11 cellular contexts compared by ENCODE assay signal in genomic region chr12:121872546-121873223, GRCh38. TPM values are rescaled to one million over a fixed set of nuclear protein-coding genes. Genes with fewer than 3 reads are reported as not detected.
DNase-seq lines count a peak whose midpoint lies in the region; ATAC-seq and TF ChIP-seq lines count a peak whose summit lies in the region.
"Had no signal": no experiment of that assay in that cellular context is flagged by ENCODE, and none has a peak within 500 bp of the region (broad histone marks: within the 10 kb centered on the region; RNA-seq: fewer than 3 reads in every experiment).

No MANE protein-coding gene starts in this region.

- dilution Hi-C loops in mammary epithelial cell (cut with HindIII; ENCODE audit: low sequenced_read_pairs) = no loop called here

- no peak overlapping the region for H3K9ac ChIP-seq in mammary epithelial cell (ENCODE audit: insufficient read depth, low read length)

- H3K27me3 ChIP-seq in BJ (ENCODE audit: control insufficient read depth, insufficient read depth, low read length) (no peaks in the 10 kb centered on the region), mammary epithelial cell (ENCODE audit: insufficient read depth, low read length) (no peaks in the 10 kb centered on the region), tibial nerve (no peaks in the 10 kb centered on the region)

- H3K36me3 ChIP-seq in BJ (ENCODE audit: control insufficient read depth, insufficient read depth, low read length) (no peaks in the 10 kb centered on the region), mammary epithelial cell (ENCODE audit: insufficient read depth, low read length) (no peaks in the 10 kb centered on the region), mesodermal cell (ENCODE audit: control insufficient read depth, insufficient read depth, low read length) (no peaks in the 10 kb centered on the region), tibial nerve (no peaks in the 10 kb centered on the region)

- intact Hi-C loops in mammary epithelial cell (cut with micrococcal nuclease) = loop anchor here (2.0 kb wide), 1 partner anchor 14 kb away; the partner anchor contains the start of gene HPD

- POLR2A ChIA-PET in BJ (lab: Charles Lee) = interaction anchor here (1.1 kb wide), 1 partner anchor 16 kb away, joined by 3 read pairs; the partner anchor contains the start of gene PSMD9

- no peaks in the 10 kb centered on the region for H3K9me3 ChIP-seq in mammary epithelial cell (replicated peaks; ENCODE audit: insufficient read depth, low read length)
- no peaks in the 10 kb centered on the region for H3K9me3 ChIP-seq in mesodermal cell (ENCODE audit: control insufficient read depth, low read length)
- no peaks in the 10 kb centered on the region for H3K9me3 ChIP-seq in tibial nerve

- DNase-seq in BJ (ENCODE audit: low read depth) = peak; percentile 77
- peak; percentile 91 for DNase-seq in mammary epithelial cell
- DNase-seq in tibial nerve (ENCODE audit: low spot score in 2 of 2) = no peak
- no peak for DNase-seq in OCI-M1 (lab: John Stamatoyannopoulos, UW)
- DNase-seq: activated gamma-delta T cell treated with Interleukin-2 at 50 U/mL for 16 hours, Karpas-422 had no signal

- H2AFZ ChIP-seq in mammary epithelial cell (ENCODE audit: low read depth, low read length) = peak overlapping the region; percentile 58

- H3K79me2 ChIP-seq in mammary epithelial cell (ENCODE audit: insufficient read depth, low read length) = no peaks in the 10 kb centered on the region

- TF ChIP-seq EP300 in Ishikawa (IDR thresholded peaks at IDR 0.05; ENCODE audit: borderline replicate concordance) (no peak), tibial nerve (IDR thresholded peaks at IDR 0.05) (no peak)

- H3K4me3 ChIP-seq in BJ (ENCODE audit: low read depth, low read length) (no peak overlapping the region), mammary epithelial cell (replicated peaks in 1 of 3; ENCODE audit: insufficient read depth in 1 of 3, low read depth in 2 of 3, low read length in 3 of 3) (no peak overlapping the region), mesodermal cell (ENCODE audit: extremely low read depth, insufficient read depth, low read length, poor library complexity, severe bottlenecking) (no peak overlapping the region), tibial nerve (no peak overlapping the region)
- H3K4me3 ChIP-seq: skin epidermis had no signal

- H3K4me1 ChIP-seq in mammary epithelial cell (ENCODE audit: insufficient read depth, low read length) = peaks cover 5% of the 10 kb centered on the region
- peaks cover 10% of the 10 kb centered on the region for H3K4me1 ChIP-seq in mesodermal cell (ENCODE audit: control insufficient read depth, insufficient read depth, low read length, poor library complexity, severe bottlenecking)
- H3K4me1 ChIP-seq in tibial nerve = no peaks in the 10 kb centered on the region

- no peak for TF ChIP-seq RAD21 in Ishikawa (IDR thresholded peaks at IDR 0.05; ENCODE audit: low read depth)

- no peak for ATAC-seq in HG03039 (IDR thresholded peaks at IDR 0.05; ENCODE audit: unreplicated experiment)
- no peak for ATAC-seq in HG03342 (IDR thresholded peaks at IDR 0.05; ENCODE audit: unreplicated experiment)

- no peak overlapping the region for H3K27ac ChIP-seq in mammary epithelial cell (ENCODE audit: insufficient read depth, low read depth, low read length)
- peak overlapping the region; percentile 89 for H3K27ac ChIP-seq in mesodermal cell (ENCODE audit: low read depth, low read length, severe bottlenecking)
- H3K27ac ChIP-seq in tibial nerve = no peak overlapping the region

- no peak for TF ChIP-seq POLR2A in tibial nerve (IDR thresholded peaks at IDR 0.05)

- 80% methylated on average over 3 of the region's 5 CpGs for WGBS in mammary epithelial cell (ENCODE audit: low coverage, missing lambda C conversion rate)
- 76 to 82% methylated on average over 1 to 4 of the region's 5 CpGs for WGBS in mesodermal cell (ENCODE audit: insufficient coverage in 2 of 2), 2 experiments
- WGBS in tibial nerve, 2 donors = 33 to 41% methylated on average over 5 of the region's 5 CpGs

- CTCF ChIA-PET in BJ (lab: Yijun Ruan, JAX) = interaction anchor here (1.1 to 2.1 kb wide), 3 partner anchors 16 to 78 kb away, joined by 3 to 11 read pairs (median 7); partner anchors contain the start of genes PSMD9 and RHOF
- CTCF ChIA-PET in mammary epithelial cell (lab: Charles Lee; ENCODE audit: low non-redundant PET) = interaction anchor here (0.6 kb wide), 1 partner anchor 109 kb away, joined by 6 read pairs; no protein-coding TSS in a partner anchor

- TF ChIP-seq CTCF in BJ (IDR thresholded peaks at IDR 0.05; ENCODE audit: insufficient read depth, low read depth, low read length) = no peak
- no peak for TF ChIP-seq CTCF in mammary epithelial cell (conservative IDR thresholded peaks at IDR 0.05 in 1 of 2, IDR thresholded peaks at IDR 0.05 in 1 of 2; ENCODE audit: extremely low read depth in 1 of 2, insufficient read depth in 1 of 2, low read depth in 1 of 2, low read length in 2 of 2)
- no peak for TF ChIP-seq CTCF in tibial nerve (IDR thresholded peaks at IDR 0.05)

- BruUV-seq in mammary epithelial cell (replicated peaks; lab: Mats Ljungman, UMichigan) = no TSS peak

- in situ Hi-C loops in mammary epithelial cell (cut with MboI; ENCODE audit: low sequenced_read_pairs in 2 of 2) = no loop called here

- H4K20me1 ChIP-seq in mammary epithelial cell (ENCODE audit: insufficient read depth, low read length) = no peaks in the 10 kb centered on the region

- H3K4me2 ChIP-seq in mammary epithelial cell (ENCODE audit: insufficient read depth, low read depth, low read length) = no peak overlapping the region

TF ChIP-seq in Ishikawa, 13 proteins besides CTCF, POLR2A, EP300 and RAD21:
- no peak for TF ChIP-seq MAX (IDR thresholded peaks at IDR 0.05)
- TF ChIP-seq USF1 (IDR thresholded peaks at IDR 0.05) = 0 out of 2 replicates have a peak, but pooled peaks have one; percentile 7
- 0 out of 2 replicates have a peak, but pooled peaks have one; percentile 21 for TF ChIP-seq NFIC (IDR thresholded peaks at IDR 0.05)

RNA-seq across cellular contexts. Expression of gene HPD, which starts 14.0 kb away (rescaled TPM):
- polyA plus RNA-seq in BJ (2011; rRNA removed) (0.05 TPM in 1 of 2 replicates, not detected in the other), mammary epithelial cell (0.03 TPM)
- polyA minus RNA-seq in BJ (2011; rRNA and poly(A)+ RNA removed) = not detected in 2 replicates
- total RNA-seq in mammary epithelial cell (under 1 TPM in 1 of 2 donors, not detected in 1; 0.17 TPM), tibial nerve (1 to 10 TPM in 1 of 4 donors, under 1 TPM in 1, not detected in 2; 0.63 to 1.1 TPM)
- polyA minus RNA-seq in mammary epithelial cell = not detected
- polyA plus RNA-seq in mesodermal cell (2013, experiment 1 of 2) = 1.0 TPM
- polyA plus RNA-seq in mesodermal cell (2013, experiment 2 of 2) = 0.30 TPM

RNA-seq across cellular contexts. Expression of gene PSMD9, which starts 15.9 kb away (rescaled TPM):
- polyA plus RNA-seq in BJ (2011; rRNA removed) = 93.2 and 130 TPM in 2 replicates
- 29.4 and 39.8 TPM in 2 replicates for polyA minus RNA-seq in BJ (2011; rRNA and poly(A)+ RNA removed)
- 10 to 100 TPM; 39.8 to 80.6 TPM for total RNA-seq in mammary epithelial cell
- polyA plus RNA-seq in mammary epithelial cell = 139 TPM
- polyA minus RNA-seq in mammary epithelial cell = 80.4 TPM
- 46.7 TPM for polyA plus RNA-seq in mesodermal cell (2013, experiment 1 of 2)
- 50.5 TPM for polyA plus RNA-seq in mesodermal cell (2013, experiment 2 of 2)
- 10 to 100 TPM; 22.4 to 47.7 (median 42.8) TPM for total RNA-seq in tibial nerve

RNA-seq across cellular contexts. Expression of gene CFAP251, which starts 45.7 kb away (rescaled TPM):
- 1.3 and 1.5 TPM in 2 replicates for polyA plus RNA-seq in BJ (2011; rRNA removed)
- polyA minus RNA-seq in BJ (2011; rRNA and poly(A)+ RNA removed) = 1.4 and 4.3 TPM in 2 replicates
- total RNA-seq in mammary epithelial cell = 10 to 100 TPM; 18.7 to 25.3 TPM
- 16.3 TPM for polyA plus RNA-seq in mammary epithelial cell
- 7.3 TPM for polyA minus RNA-seq in mammary epithelial cell
- 1.6 TPM for polyA plus RNA-seq in mesodermal cell (2013, experiment 1 of 2)
- polyA plus RNA-seq in mesodermal cell (2013, experiment 2 of 2) = 1.9 TPM
- total RNA-seq in tibial nerve = 1 to 10 TPM; 3.0 to 5.4 (median 3.9) TPM

Comparison
In these comparisons a context has a peak if more than half of its experiments do, and no peak if none do; other contexts are left out.
1. DNase-seq: peak in BJ (single experiment) and mammary epithelial cell (single experiment); none in tibial nerve (0 of 2) and OCI-M1 (single experiment).